ENCODE assay signal across 10 cellular contexts in the genomic region with DNA sequence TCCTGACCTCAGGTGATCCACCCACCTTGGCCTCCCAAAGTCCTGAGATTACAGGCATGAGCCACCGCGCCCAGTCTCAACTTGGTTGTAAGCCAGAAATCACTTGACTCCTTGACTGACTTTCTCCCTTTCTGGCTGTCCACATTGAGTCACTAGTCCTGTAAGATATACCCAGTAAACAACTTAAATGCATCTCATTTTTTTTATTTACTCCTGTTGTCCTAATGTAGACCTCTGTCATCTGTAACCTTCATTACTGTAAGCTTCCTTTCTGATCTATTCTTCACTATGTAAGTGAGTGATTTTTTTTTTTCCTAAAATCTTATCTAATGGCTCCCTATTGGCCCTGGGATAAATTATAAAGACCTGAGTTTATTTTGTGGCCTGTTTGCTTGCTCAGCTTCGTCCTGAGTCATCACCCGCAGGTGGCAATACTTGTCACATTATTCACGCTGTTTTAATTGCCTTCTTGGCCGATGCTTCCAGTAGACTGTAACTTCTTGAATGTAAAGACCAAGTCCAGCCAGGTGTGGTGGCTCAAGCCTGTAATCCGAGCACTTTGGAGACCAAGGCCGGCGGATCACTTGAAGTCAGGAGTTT. TPM values are rescaled to one million over a fixed set of nuclear protein-coding genes. Genes with fewer than 3 reads are reported as not detected.
DNase-seq lines count a peak whose midpoint lies in the region; ATAC-seq and TF ChIP-seq lines count a peak whose summit lies in the region.
"Had no signal": no experiment of that assay in that cellular context is flagged by ENCODE, and none has a peak within 500 bp of the region (broad histone marks: within the 10 kb centered on the region; RNA-seq: fewer than 3 reads in every experiment).

No MANE protein-coding gene starts in this region.

- WGBS in esophagus, 2 donors: 51 to 52% methylated on average over 9 of the region's 9 CpGs

- in situ Hi-C loops in gastrocnemius medialis (cut with MboI; ENCODE audit: low sequenced_read_pairs in 4 of 4): no loop called here

- no peaks in the 10 kb centered on the region for H3K9me3 ChIP-seq in esophagus (ENCODE audit: control insufficient read depth in 2 of 2, insufficient read depth in 1 of 2, low read depth in 1 of 2, low read length in 1 of 2)
- H3K9me3 ChIP-seq in gastrocnemius medialis: no peaks in the 10 kb centered on the region
- no peaks in the 10 kb centered on the region for H3K9me3 ChIP-seq in A673 (ENCODE audit: low read depth, low read length, poor library complexity, severe bottlenecking)
- H3K9me3 ChIP-seq: thyroid gland had no signal

- H3K4me1 ChIP-seq in esophagus (ENCODE audit: control insufficient read depth in 2 of 2, insufficient read depth in 2 of 2, low read length in 1 of 2) (peaks cover 4 to 6% of the 10 kb centered on the region in 2 donors), gastrocnemius medialis (peaks cover 61 to 76% of the 10 kb centered on the region in 2 donors), A673 (ENCODE audit: insufficient read depth, low read length, poor library complexity, severe bottlenecking) (no peaks in the 10 kb centered on the region)

- DNase-seq in NCI-H748 (lab: John Stamatoyannopoulos, UW; ENCODE audit: unreplicated experiment) (peak; percentile 23), NCI-H748 treated with DMSO at 0.1 percent for 48 hours (lab: John Stamatoyannopoulos, UW) (no peak), NCI-H226 (peak; percentile 20), gastrocnemius medialis (peak; percentile 83 to 90), posterior cingulate gyrus (no peak), A673 (ENCODE audit: low spot score) (no peak)
- DNase-seq: activated T-cell treated with anti-CD3 and anti-CD28 coated beads, Interleukin-2, amount 50 U/mL, for 48 hours had no signal

- H3K4me3 ChIP-seq in esophagus (ENCODE audit: low read depth in 1 of 2, low read length in 2 of 2) (no peak overlapping the region), gastrocnemius medialis (no peak overlapping the region), A673 (ENCODE audit: low read depth, low read length, poor library complexity, severe bottlenecking) (no peak overlapping the region)
- H3K4me3 ChIP-seq: thyroid gland had no signal

- TF ChIP-seq CTCF in gastrocnemius medialis (IDR thresholded peaks at IDR 0.05 in 4 of 5, conservative IDR thresholded peaks at IDR 0.05 in 1 of 5): no peak
- no peak for TF ChIP-seq CTCF in A673 (conservative IDR thresholded peaks at IDR 0.05; ENCODE audit: low read depth, low read length)

- BruUV-seq in A673 (replicated peaks; lab: Mats Ljungman, UMichigan): no TSS peak

- CTCF ChIA-PET in A673 (lab: Charles Lee): no interaction called here

- H3K36me3 ChIP-seq in esophagus (ENCODE audit: control insufficient read depth in 2 of 2, insufficient read depth in 2 of 2, low read length in 1 of 2): no peaks in the 10 kb centered on the region
- peaks cover 0 to 15% of the 10 kb centered on the region in 2 donors for H3K36me3 ChIP-seq in gastrocnemius medialis
- peaks cover 11% of the 10 kb centered on the region for H3K36me3 ChIP-seq in A673 (ENCODE audit: insufficient read depth, low read length, poor library complexity, severe bottlenecking)

- H3K27me3 ChIP-seq in esophagus (ENCODE audit: control insufficient read depth in 1 of 2, insufficient read depth in 2 of 2, low read length in 2 of 2): no peaks in the 10 kb centered on the region
- no peaks in the 10 kb centered on the region for H3K27me3 ChIP-seq in gastrocnemius medialis
- H3K27me3 ChIP-seq in A673 (replicated peaks; ENCODE audit: insufficient read depth, low read depth, low read length, poor library complexity): no peaks in the 10 kb centered on the region
- H3K27me3 ChIP-seq: thyroid gland had no signal

- ATAC-seq in gastrocnemius medialis: peak; percentile 90
- ATAC-seq in GM18505 (IDR thresholded peaks at IDR 0.05; ENCODE audit: unreplicated experiment): no peak

- TF ChIP-seq POLR2A in gastrocnemius medialis (IDR thresholded peaks at IDR 0.05) (no peak), GM18505 (IDR thresholded peaks at IDR 0.05; ENCODE audit: borderline replicate concordance, extremely low read depth, insufficient read depth, insufficient read length) (no peak)

- H3K27ac ChIP-seq in esophagus (ENCODE audit: low read depth in 2 of 2, low read length in 1 of 2) (peak overlapping the region; percentile 33 to 63), gastrocnemius medialis (peak overlapping the region; percentile 79 to 93 (median 92)), A673 (ENCODE audit: low read depth, low read length, poor library complexity, severe bottlenecking) (no peak overlapping the region)
- H3K27ac ChIP-seq: thyroid gland had no signal

- intact Hi-C loops in gastrocnemius medialis (cut with DNase I; ENCODE audit: low total_unique reads): loop anchor here (1.0 kb wide), 2 partner anchors 41 to 77 kb away; partner anchors contain the start of genes CLUH and PAFAH1B1
- intact Hi-C loops in posterior cingulate gyrus (cut with DNase I): no loop called here
- intact Hi-C loops in A673 (cut with micrococcal nuclease; ENCODE audit: unreplicated experiment): no loop called here

- POLR2A ChIA-PET in A673 (lab: Charles Lee; ENCODE audit: low non-redundant PET): no interaction called here

RNA-seq across cellular contexts. Expression of gene PAFAH1B1, which starts 41.0 kb away (rescaled TPM):
- 10 to 100 TPM; 36.6 to 40.7 TPM for polyA plus RNA-seq in esophagus
- total RNA-seq in gastrocnemius medialis: 100 to 1,000 TPM in 3 of 4 donors, 10 to 100 TPM in 1; 99.2 to 106 (median 105) TPM
- total RNA-seq in A673 (2021): 210 and 212 TPM in 2 replicates

Comparison
In these comparisons a context has a peak if more than half of its experiments do, and no peak if none do; other contexts are left out.
1. DNase-seq: peak in NCI-H748 (single experiment), NCI-H226 (single experiment) and gastrocnemius medialis (2 of 2); none in NCI-H748 treated with DMSO at 0.1 percent for 48 hours (single experiment), posterior cingulate gyrus (0 of 10) and A673 (single experiment).